ENCODE assay signal across 16 cellular contexts in genomic region chr4:126558596-126558995, GRCh38.
DNase-seq lines count a peak whose midpoint lies in the region; TF ChIP-seq lines count a peak whose summit lies in the region.
"Had no signal": no experiment of that assay in that cellular context is flagged by ENCODE, and none has a peak within 500 bp of the region (broad histone marks: within the 10 kb centered on the region; RNA-seq: fewer than 3 reads in every experiment).

No MANE protein-coding gene starts in this region.

- H3K4me3 Mint-ChIP-seq in glutamatergic neuron (ENCODE audit: unreplicated experiment), result no peak overlapping the region
- H3K4me3 Mint-ChIP-seq: CD14-positive monocyte; CD8-positive, alpha-beta T cell; GM23338; H9; IgD-negative memory B cell had no signal

- H3K36me3 ChIP-seq in prostate gland, result no peaks in the 10 kb centered on the region

- H3K27me3 Mint-ChIP-seq in glutamatergic neuron (ENCODE audit: unreplicated experiment), result no peaks in the 10 kb centered on the region
- H3K27me3 Mint-ChIP-seq: IgD-negative memory B cell had no signal

- no peaks in the 10 kb centered on the region for H3K4me1 ChIP-seq in prostate gland (replicated peaks)
- H3K4me1 ChIP-seq: Caco-2 had no signal

- H3K27me3 ChIP-seq in prostate gland (replicated peaks; ENCODE audit: insufficient read depth), result no peaks in the 10 kb centered on the region

- WGBS in prostate gland, result 77% methylated on average over 2 of the region's 2 CpGs

- DNase-seq in DMS 273 (lab: John Stamatoyannopoulos, UW; ENCODE audit: unreplicated experiment), result peak; percentile 1
- no peak for DNase-seq in DMS 273 treated with DMSO at 0.1 percent for 48 hours (lab: John Stamatoyannopoulos, UW)
- DNase-seq in H4 (ENCODE audit: low spot score), result peak; percentile 3
- peak; percentile 52 for DNase-seq in OCI-M1 (lab: John Stamatoyannopoulos, UW)
- no peak for DNase-seq in glutamatergic neuron
- no peak for DNase-seq in prostate gland (ENCODE audit: low spot score)
- no peak for DNase-seq in activated CD4-positive, alpha-beta T cell treated with anti-CD3 and anti-CD28 coated beads, Interleukin-2, amount 50 U/mL, for 4 hours
- DNase-seq: Caco-2; CD8-positive, alpha-beta T cell; DMS79; H9 had no signal

- H3K4me1 Mint-ChIP-seq in glutamatergic neuron (ENCODE audit: low read depth, unreplicated experiment), result no peaks in the 10 kb centered on the region
- H3K4me1 Mint-ChIP-seq: CD14-positive monocyte, GM23338, H9, IgD-negative memory B cell had no signal

- TF ChIP-seq CTCF in glutamatergic neuron (IDR thresholded peaks at IDR 0.05; ENCODE audit: partially characterized antibody, unreplicated experiment), result no peak
- no peak for TF ChIP-seq CTCF in prostate gland (IDR thresholded peaks at IDR 0.05)

- intact Hi-C loops in prostate gland (cut with DNase I), result no loop called here

- peak overlapping the region; percentile 10 for H3K27ac Mint-ChIP-seq in glutamatergic neuron (ENCODE audit: unreplicated experiment)
- H3K27ac Mint-ChIP-seq: CD14-positive monocyte; CD8-positive, alpha-beta T cell; GM23338; H9; IgD-negative memory B cell had no signal

- no peaks in the 10 kb centered on the region for H3K9me3 ChIP-seq in prostate gland
- H3K9me3 ChIP-seq: Caco-2 had no signal

- H3K27ac ChIP-seq in prostate gland, result no peak overlapping the region
- H3K27ac ChIP-seq: 22Rv1 had no signal

- peaks cover 1% of the 10 kb centered on the region for H3K9me3 Mint-ChIP-seq in glutamatergic neuron (ENCODE audit: unreplicated experiment)
- H3K9me3 Mint-ChIP-seq: GM23338 had no signal

- no peak for TF ChIP-seq POLR2A in prostate gland (IDR thresholded peaks at IDR 0.05)

- H3K36me3 Mint-ChIP-seq in glutamatergic neuron (ENCODE audit: unreplicated experiment), result no peaks in the 10 kb centered on the region
- H3K36me3 Mint-ChIP-seq: CD14-positive monocyte; CD8-positive, alpha-beta T cell; IgD-negative memory B cell had no signal

- no peak overlapping the region for H3K4me3 ChIP-seq in prostate gland
- H3K4me3 ChIP-seq: GM12878, GM23338 had no signal

Comparison
In these comparisons a context has a peak if more than half of its experiments do, and no peak if none do; other contexts are left out.
1. DNase-seq: peak in DMS 273 (single experiment), H4 (single experiment) and OCI-M1 (single experiment); none in DMS 273 treated with DMSO at 0.1 percent for 48 hours (single experiment), glutamatergic neuron (single experiment), prostate gland (single experiment) and activated CD4-positive, alpha-beta T cell treated with anti-CD3 and anti-CD28 coated beads, Interleukin-2, amount 50 U/mL, for 4 hours (0 of 2).